ENCODE assay signal across 8 cellular contexts in genomic region chr6:13194852-13195251, GRCh38.
A peak's percentile ranks its signal among the peaks of the same experiment; 100 is the strongest.
DNase-seq lines count a peak whose midpoint lies in the region; ATAC-seq and TF ChIP-seq lines count a peak whose summit lies in the region.

No MANE protein-coding gene starts in this region.

- no peaks in the 10 kb centered on the region for H3K79me2 ChIP-seq in Karpas-422 (ENCODE audit: low read length)

- no peak overlapping the region for H3K9ac ChIP-seq in Karpas-422 (ENCODE audit: low read length)

- peaks cover 10% of the 10 kb centered on the region for H3K4me1 ChIP-seq in Karpas-422 (ENCODE audit: low read length)

- H3K36me3 ChIP-seq in Karpas-422 (ENCODE audit: insufficient read depth, low read length), result no peaks in the 10 kb centered on the region

- H3K27ac Mint-ChIP-seq in stimulated activated naive CD8-positive, alpha-beta T cell treated with anti-CD3 and anti-CD28 coated beads, Interleukin-15, amount 100 ng/mL, for 72 hours, result no peak overlapping the region

- H3K27me3 Mint-ChIP-seq in stimulated activated naive CD8-positive, alpha-beta T cell treated with anti-CD3 and anti-CD28 coated beads, Interleukin-15, amount 100 ng/mL, for 72 hours, result peaks cover 34% of the 10 kb centered on the region

- H3K27ac ChIP-seq in Karpas-422 (ENCODE audit: low read length), result no peak overlapping the region

- H4K20me1 ChIP-seq in Karpas-422 (ENCODE audit: insufficient read depth, low read depth, low read length), result no peaks in the 10 kb centered on the region

- H3K9me3 ChIP-seq in Karpas-422 (ENCODE audit: low read length), result no peaks in the 10 kb centered on the region

- no peaks in the 10 kb centered on the region for H3K27me3 ChIP-seq in Karpas-422 (ENCODE audit: low read length)

- in situ Hi-C loops in astrocyte of the cerebellum (cut with HindIII; ENCODE audit: low sequenced_read_pairs), result no loop called here

- ATAC-seq in stimulated activated naive CD8-positive, alpha-beta T cell treated with anti-CD3 and anti-CD28 coated beads, Interleukin-15, amount 100 ng/mL, for 72 hours, result peak; percentile 37

- H3K9me3 Mint-ChIP-seq in stimulated activated naive CD8-positive, alpha-beta T cell treated with anti-CD3 and anti-CD28 coated beads, Interleukin-15, amount 100 ng/mL, for 72 hours, result no peaks in the 10 kb centered on the region

- no peak overlapping the region for H2AFZ ChIP-seq in Karpas-422 (ENCODE audit: low read length)

- peak; percentile 7 for DNase-seq in stimulated activated CD4-positive, alpha-beta T cell treated with anti-CD3 and anti-CD28 coated beads, Interleukin-4, amount 100 ng/mL, for 1 hour
- DNase-seq in stimulated activated CD4-positive, alpha-beta T cell treated with anti-CD3 and anti-CD28 coated beads, Interleukin-1b, Interleukin-23, amount 100 ng/mL, for 48 hours, result no peak
- DNase-seq in Karpas-422, result peak; percentile 84
- peak; percentile 22 for DNase-seq in astrocyte of the cerebellum (ENCODE audit: low read depth)
- peak; percentile 83 for DNase-seq in iPS-NIHi7 (ENCODE audit: extremely low spot score)
- peak in 1 of 2 donors; percentile 21 for DNase-seq in stimulated activated naive CD8-positive, alpha-beta T cell treated with anti-CD3 and anti-CD28 coated beads, Interleukin-15, amount 100 ng/mL, for 72 hours
- no peak for DNase-seq in NCI-H1105 treated with DMSO at 0.1 percent for 48 hours (lab: John Stamatoyannopoulos, UW)
- no peak for DNase-seq in NCI-H526 treated with DMSO at 0.1 percent for 48 hours (lab: John Stamatoyannopoulos, UW)

- TF ChIP-seq CTCF in astrocyte of the cerebellum (IDR thresholded peaks at IDR 0.05; ENCODE audit: low read depth, low read length, missing control alignments), result peak; percentile 50

- H3K9me2 ChIP-seq in Karpas-422 (replicated peaks; ENCODE audit: insufficient read depth, low read length), result no peaks in the 10 kb centered on the region

- H3K4me3 ChIP-seq in Karpas-422 (ENCODE audit: low read length), result no peak overlapping the region
- H3K4me3 ChIP-seq in astrocyte of the cerebellum (ENCODE audit: low read depth, low read length), result no peak overlapping the region

- H3K4me3 Mint-ChIP-seq in stimulated activated naive CD8-positive, alpha-beta T cell treated with anti-CD3 and anti-CD28 coated beads, Interleukin-15, amount 100 ng/mL, for 72 hours, result no peak overlapping the region

- H3K4me2 ChIP-seq in Karpas-422 (ENCODE audit: low read depth, low read length, poor library complexity, severe bottlenecking), result no peak overlapping the region

- H3K4me1 Mint-ChIP-seq in stimulated activated naive CD8-positive, alpha-beta T cell treated with anti-CD3 and anti-CD28 coated beads, Interleukin-15, amount 100 ng/mL, for 72 hours, result no peaks in the 10 kb centered on the region

Comparison
In these comparisons a context has a peak if more than half of its experiments do, and no peak if none do; other contexts are left out.
1. DNase-seq: peak in stimulated activated CD4-positive, alpha-beta T cell treated with anti-CD3 and anti-CD28 coated beads, Interleukin-4, amount 100 ng/mL, for 1 hour (single experiment), Karpas-422 (single experiment), astrocyte of the cerebellum (single experiment) and iPS-NIHi7 (single experiment); none in stimulated activated CD4-positive, alpha-beta T cell treated with anti-CD3 and anti-CD28 coated beads, Interleukin-1b, Interleukin-23, amount 100 ng/mL, for 48 hours (single experiment), NCI-H1105 treated with DMSO at 0.1 percent for 48 hours (single experiment) and NCI-H526 treated with DMSO at 0.1 percent for 48 hours (single experiment).